In the genomic region with DNA sequence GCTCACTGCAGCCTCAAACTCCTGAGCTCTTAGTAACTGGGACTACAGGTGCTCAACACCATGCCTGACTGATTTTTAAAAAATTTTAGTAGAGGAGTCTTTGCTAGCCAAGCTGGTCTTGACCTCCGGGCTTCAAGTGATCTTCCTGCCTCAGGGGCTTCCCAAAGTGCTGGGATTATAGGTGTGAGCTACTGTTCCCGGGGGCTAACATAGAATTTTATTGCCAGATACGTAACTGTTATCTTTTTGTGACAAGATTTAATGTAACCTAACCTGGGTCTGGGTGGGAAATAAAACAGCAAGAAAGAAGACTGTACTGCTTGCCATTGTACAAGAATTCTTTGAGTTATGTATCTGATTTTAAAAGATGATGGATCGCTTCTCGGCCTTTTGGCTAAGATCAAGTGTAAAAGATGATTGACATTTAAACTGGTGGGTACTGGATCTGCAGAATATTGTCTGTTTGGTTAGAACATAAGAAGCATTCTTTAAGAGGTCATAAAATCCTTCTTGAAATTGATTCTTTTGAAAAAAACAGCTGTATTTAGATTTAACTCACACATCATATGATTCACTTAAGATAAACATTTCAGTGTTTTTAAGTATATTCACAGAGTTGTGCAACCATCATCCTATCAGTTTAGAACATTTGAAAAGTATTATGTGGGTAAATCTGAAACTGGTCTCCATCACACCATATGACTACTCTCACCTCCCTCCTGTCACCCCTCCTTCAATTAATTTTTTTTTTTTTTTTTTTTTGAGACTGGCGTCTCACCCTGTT, we compare ENCODE assay signal across 19 cellular contexts. TPM values are rescaled to one million over a fixed set of nuclear protein-coding genes. Genes with fewer than 3 reads are reported as not detected.
DNase-seq lines count a peak whose midpoint lies in the region; ATAC-seq and TF ChIP-seq lines count a peak whose summit lies in the region.
"Had no signal": no experiment of that assay in that cellular context is flagged by ENCODE, and none has a peak within 500 bp of the region (broad histone marks: within the 10 kb centered on the region; RNA-seq: fewer than 3 reads in every experiment).

No MANE protein-coding gene starts in this region.

- no peak overlapping the region for H3K27ac ChIP-seq in HEK293 (ENCODE audit: extremely low read depth, low read depth, low read length)
- H3K27ac ChIP-seq: suprapubic skin had no signal

- H3K27me3 Mint-ChIP-seq in CD14-positive monocyte (ENCODE audit: low read depth in 3 of 3) = no peaks in the 10 kb centered on the region
- H3K27me3 Mint-ChIP-seq: activated CD8-positive, alpha-beta T cell treated with anti-CD3 and anti-CD28 coated beads for 36 hours had no signal

- peak overlapping the region in 5 of 7 donors; percentile 4 to 82 (median 26) for H3K27ac Mint-ChIP-seq in CD14-positive monocyte
- H3K27ac Mint-ChIP-seq: activated CD8-positive, alpha-beta T cell treated with anti-CD3 and anti-CD28 coated beads for 36 hours; activated T-cell treated with anti-CD3 and anti-CD28 coated beads, Interleukin-2, amount 50 U/mL, for 72 hours had no signal

- in situ Hi-C loops in astrocyte of the spinal cord (cut with HindIII; ENCODE audit: low sequenced_read_pairs) = no loop called here

- DNase-seq in CD14-positive monocyte (ENCODE audit: low spot score) (no peak), astrocyte of the spinal cord (ENCODE audit: low read depth, low spot score) (peak; percentile 36), iris pigment epithelial cell (ENCODE audit: low read depth) (peak; percentile 87), NCI-H345 treated with DMSO at 0.1 percent for 48 hours (lab: John Stamatoyannopoulos, UW; ENCODE audit: unreplicated experiment) (no peak), LoVo (ENCODE audit: low spot score) (no peak)
- DNase-seq: activated CD8-positive, alpha-beta T cell treated with anti-CD3 and anti-CD28 coated beads for 36 hours; activated T-cell treated with anti-CD3 and anti-CD28 coated beads, Interleukin-2, amount 50 U/mL, for 72 hours; AML-193; cerebellar nuclear complex; H7; midbrain; MM.1S; NCI-H524 treated with DMSO at 0.1 percent for 48 hours; OCI-M1; right cardiac atrium had no signal

- CTCF ChIA-PET in HEK293 (lab: Yijun Ruan, JAX) = interaction anchor here (0.7 to 1.2 kb wide), 2 partner anchors 20 to 148 kb away, joined by 3 read pairs; no protein-coding TSS in a partner anchor

- H3K4me3 ChIP-seq in HEK293 (ENCODE audit: low read depth, low read length) (no peak overlapping the region), astrocyte of the spinal cord (ENCODE audit: low read depth, low read length) (no peak overlapping the region)
- H3K4me3 ChIP-seq: suprapubic skin had no signal

- no peak for TF ChIP-seq CTCF in CD14-positive monocyte (IDR thresholded peaks at IDR 0.05)
- TF ChIP-seq CTCF in HEK293 (tag by site-specific recombination; IDR thresholded peaks at IDR 0.05) = no peak
- TF ChIP-seq CTCF in astrocyte of the spinal cord (IDR thresholded peaks at IDR 0.05; ENCODE audit: low read depth, low read length) = no peak

- intact Hi-C loops in CD14-positive monocyte (cut with micrococcal nuclease) = no loop called here

- H3K36me3 ChIP-seq in HEK293 (ENCODE audit: control insufficient read depth in 2 of 2, insufficient read depth in 1 of 2, low read length in 2 of 2) = peaks cover 46 to 48% of the 10 kb centered on the region in 2 experiments
- H3K36me3 ChIP-seq: suprapubic skin had no signal

- peaks cover 45 to 77% of the 10 kb centered on the region in 2 donors for H3K36me3 Mint-ChIP-seq in CD14-positive monocyte

- no peak overlapping the region for H3K4me3 Mint-ChIP-seq in CD14-positive monocyte
- H3K4me3 Mint-ChIP-seq: activated CD8-positive, alpha-beta T cell treated with anti-CD3 and anti-CD28 coated beads for 36 hours; activated T-cell treated with anti-CD3 and anti-CD28 coated beads, Interleukin-2, amount 50 U/mL, for 72 hours had no signal

- H3K9me3 ChIP-seq in HEK293 (ENCODE audit: control insufficient read depth, insufficient read depth, low read depth, low read length) = no peaks in the 10 kb centered on the region
- H3K9me3 ChIP-seq: suprapubic skin had no signal

- no peaks in the 10 kb centered on the region for H3K4me1 Mint-ChIP-seq in CD14-positive monocyte

- H3K9me3 Mint-ChIP-seq in CD14-positive monocyte = no peaks in the 10 kb centered on the region
- H3K9me3 Mint-ChIP-seq: activated CD8-positive, alpha-beta T cell treated with anti-CD3 and anti-CD28 coated beads for 36 hours; activated T-cell treated with anti-CD3 and anti-CD28 coated beads, Interleukin-2, amount 50 U/mL, for 72 hours had no signal

- peaks cover 13% of the 10 kb centered on the region for H3K4me1 ChIP-seq in HEK293 (ENCODE audit: control insufficient read depth, insufficient read depth, low read length)
- H3K4me1 ChIP-seq: suprapubic skin had no signal

- POLR2A ChIA-PET in HEK293 (lab: Yijun Ruan, JAX) = interaction anchor here (0.5 to 1.1 kb wide), 3 partner anchors 22 to 101 kb away, joined by 3 read pairs; partner anchors contain the start of gene TPX2

- no peak for ATAC-seq in HG02885 (IDR thresholded peaks at IDR 0.05; ENCODE audit: poor library complexity, unreplicated experiment)
- ATAC-seq in HG03135 (IDR thresholded peaks at IDR 0.05; ENCODE audit: unreplicated experiment) = no peak
- ATAC-seq: activated CD8-positive, alpha-beta T cell treated with anti-CD3 and anti-CD28 coated beads for 36 hours; activated T-cell treated with anti-CD3 and anti-CD28 coated beads, Interleukin-2, amount 50 U/mL, for 72 hours; right cardiac atrium had no signal

TF ChIP-seq in HEK293, 187 proteins besides CTCF, POLR2A, EP300 and RAD21:
- TF ChIP-seq ZFP37 (tag by site-specific recombination; IDR thresholded peaks at IDR 0.05) (no peak), ZNF335 (tag by site-specific recombination; conservative IDR thresholded peaks at IDR 0.05) (peak; percentile 56), ZNF23 (tag by site-specific recombination; IDR thresholded peaks at IDR 0.05; ENCODE audit: borderline replicate concordance) (no peak), OSR2 (tag by site-specific recombination; IDR thresholded peaks at IDR 0.05) (peak; percentile 77), ZNF548 (tag by site-specific recombination; IDR thresholded peaks at IDR 0.05) (no peak), ZNF18 (tag by site-specific recombination; IDR thresholded peaks at IDR 0.05) (peak; percentile 31; the same call in 1 of the 2 replicates), ZIC2 (tag by site-specific recombination; IDR thresholded peaks at IDR 0.05) (no peak)

RNA-seq across cellular contexts. Expression of gene TPX2, which starts 21.6 kb away (rescaled TPM):
- under 1 TPM in 1 of 2 donors, not detected in 1; 0.06 TPM for polyA plus RNA-seq in CD14-positive monocyte

RNA-seq across cellular contexts. Expression of gene BCL2L1, which starts 38.0 kb away (rescaled TPM):
- 10 to 100 TPM; 12.4 to 14.3 TPM for polyA plus RNA-seq in CD14-positive monocyte

RNA-seq across cellular contexts. Expression of gene MYLK2, which starts 58.5 kb away (rescaled TPM):
- not detected for polyA plus RNA-seq in CD14-positive monocyte

Comparison
In these comparisons a context has a peak if more than half of its experiments do, and no peak if none do; other contexts are left out.
1. DNase-seq: peak in astrocyte of the spinal cord (single experiment) and iris pigment epithelial cell (single experiment); none in CD14-positive monocyte (single experiment), NCI-H345 treated with DMSO at 0.1 percent for 48 hours (single experiment) and LoVo (single experiment).